8 cellular contexts compared by ENCODE assay signal in genomic region chr2:100984892-100985307, GRCh38.
A peak's percentile ranks its signal among the peaks of the same experiment; 100 is the strongest.
DNase-seq lines count a peak whose midpoint lies in the region; ATAC-seq and TF ChIP-seq lines count a peak whose summit lies in the region.

No MANE protein-coding gene starts in this region.

- in situ Hi-C loops in T47D (cut with HindIII; ENCODE audit: low pct_unique_long_range_greater_than_20kb, low sequenced_read_pairs) = no loop called here

- peak; percentile 70 for TF ChIP-seq CTCF in GM20000 (IDR thresholded peaks at IDR 0.05; ENCODE audit: extremely low read depth, missing control alignments)
- TF ChIP-seq CTCF in VCaP (conservative IDR thresholded peaks at IDR 0.05) = peak; percentile 86

- ATAC-seq in HG03097 (IDR thresholded peaks at IDR 0.05; ENCODE audit: low FRiP score, unreplicated experiment) = no peak

- H3K27ac ChIP-seq in VCaP = no peak overlapping the region

- DNase-seq in C1 segment of cervical spinal cord (lab: John Stamatoyannopoulos, UW) (peak in 9 of 14 donors; percentile 5 to 49 (median 33)), GM20000 (ENCODE audit: low spot score) (peak; percentile 80), NCI-H146 treated with DMSO at 0.1 percent for 48 hours (lab: John Stamatoyannopoulos, UW; ENCODE audit: unreplicated experiment) (peak; percentile 12), T47D (ENCODE audit: low read depth in 1 of 2, low spot score in 1 of 2) (peak; percentile 49 to 76), iris pigment epithelial cell (ENCODE audit: low read depth) (peak; percentile 62)
- peak; percentile 62 to 64 for DNase-seq in stimulated activated CD4-positive, alpha-beta T cell treated with anti-CD3 and anti-CD28 coated beads, Interleukin-15, amount 100 ng/mL, for 48 hours (ENCODE audit: low read depth in 2 of 2)

Comparison
In these comparisons a context has a peak if more than half of its experiments do, and no peak if none do; other contexts are left out.
1. DNase-seq: peak in every context shown above with its lines; median percentile 80 in GM20000; 63 in stimulated activated CD4-positive, alpha-beta T cell treated with anti-CD3 and anti-CD28 coated beads, Interleukin-15, amount 100 ng/mL, for 48 hours; 62 in T47D; 62 in iris pigment epithelial cell; 33 in C1 segment of cervical spinal cord; 12 in NCI-H146 treated with DMSO at 0.1 percent for 48 hours.